ENCODE assay signal across 8 cellular contexts in the genomic region with DNA sequence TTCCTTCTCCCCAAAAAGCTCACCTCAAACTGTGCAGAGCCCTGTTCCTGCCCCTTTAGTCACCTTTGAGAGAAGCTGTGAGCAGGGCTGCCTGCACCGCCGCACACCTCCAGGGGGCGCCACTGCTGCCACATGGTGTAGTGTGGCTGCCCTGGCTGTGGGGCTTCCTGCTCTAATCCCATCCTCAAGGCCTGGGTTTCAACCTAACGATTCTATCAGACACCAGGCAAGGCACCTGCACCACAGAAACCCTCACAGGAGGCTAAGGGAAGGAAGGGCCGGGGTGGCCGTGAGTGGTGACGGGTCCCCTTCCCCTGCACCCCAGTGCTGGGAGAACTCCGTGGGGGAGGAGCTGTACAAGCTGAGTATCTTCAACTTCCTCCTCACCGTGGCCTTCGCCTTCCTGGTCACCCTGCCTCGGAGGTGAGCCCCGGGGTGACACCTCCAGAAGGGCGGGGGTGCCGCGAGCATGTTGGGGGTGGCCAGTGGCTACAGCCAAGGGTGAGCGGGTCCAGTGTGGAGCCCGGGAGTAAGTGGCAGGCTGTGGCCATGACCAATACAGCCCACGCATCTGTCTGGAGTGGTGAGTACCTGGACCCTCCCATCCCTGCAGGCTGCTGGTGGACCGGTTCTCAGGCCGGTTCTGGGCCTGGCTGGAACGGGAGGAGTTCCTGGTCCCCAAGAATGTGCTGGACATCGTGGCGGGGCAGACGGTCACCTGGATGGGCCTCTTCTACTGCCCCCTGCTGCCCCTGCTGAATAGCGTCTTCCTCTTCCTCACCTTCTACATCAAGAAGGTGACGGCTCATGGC. TPM values are rescaled to one million over a fixed set of nuclear protein-coding genes. Genes with fewer than 3 reads are reported as not detected.
DNase-seq lines count a peak whose midpoint lies in the region; ATAC-seq and TF ChIP-seq lines count a peak whose summit lies in the region.

No MANE protein-coding gene starts in this region.

- no peaks in the 10 kb centered on the region for H3K27me3 Mint-ChIP-seq in CD4-positive, alpha-beta T cell
- H3K27me3 Mint-ChIP-seq in activated T-helper 17 cell treated with anti-CD3 and anti-CD28 coated beads, Interleukin-2, amount 50 U/mL, for 72 hours: no peaks in the 10 kb centered on the region

- H3K4me3 Mint-ChIP-seq in CD4-positive, alpha-beta T cell: peak overlapping the region; percentile 86
- peak overlapping the region; percentile 46 for H3K4me3 Mint-ChIP-seq in activated T-helper 17 cell treated with anti-CD3 and anti-CD28 coated beads, Interleukin-2, amount 50 U/mL, for 72 hours

- no peaks in the 10 kb centered on the region for H3K9me3 Mint-ChIP-seq in CD4-positive, alpha-beta T cell
- H3K9me3 Mint-ChIP-seq in activated T-helper 17 cell treated with anti-CD3 and anti-CD28 coated beads, Interleukin-2, amount 50 U/mL, for 72 hours: no peaks in the 10 kb centered on the region

- no peak for ATAC-seq in CD4-positive, alpha-beta T cell (ENCODE audit: poor library complexity)
- no peak for ATAC-seq in activated T-helper 17 cell treated with anti-CD3 and anti-CD28 coated beads, Interleukin-2, amount 50 U/mL, for 72 hours (replicated peaks)
- no peak for ATAC-seq in lung (ENCODE audit: insufficient read depth, low FRiP score)

- CTCF ChIA-PET in CD4-positive, alpha-beta T cell (lab: Charles Lee): interaction anchor here (0.9 to 7.4 kb wide), 10 partner anchors 10 to 181 kb away, joined by 3 to 49 read pairs (median 4); no protein-coding TSS in a partner anchor

- POLR2A ChIA-PET in CD4-positive, alpha-beta T cell (lab: Charles Lee): interaction anchor here (0.6 to 16.9 kb wide), 5 partner anchors 12 to 45 kb away, joined by 3 to 766 read pairs (median 32); a partner anchor contains a TSS

- WGBS in lung, 2 donors: 36 to 58% methylated on average over 24 to 26 of the region's 26 CpGs

- no peak overlapping the region for H3K4me3 ChIP-seq in lung

- H3K27ac Mint-ChIP-seq in CD4-positive, alpha-beta T cell: peak overlapping the region; percentile 81
- peak overlapping the region; percentile 56 for H3K27ac Mint-ChIP-seq in activated T-helper 17 cell treated with anti-CD3 and anti-CD28 coated beads, Interleukin-2, amount 50 U/mL, for 72 hours

- intact Hi-C loops in CD4-positive, alpha-beta T cell (cut with DNase I, micrococcal nuclease): loop anchor here in 1 of 2 experiments (10.0 kb wide), 1 partner anchor 693 kb away; no protein-coding TSS in a partner anchor

- H3K4me1 ChIP-seq in lung (ENCODE audit: control insufficient read depth in 2 of 2, insufficient read depth in 2 of 2, low read length in 2 of 2): peaks cover 0 to 14% of the 10 kb centered on the region in 2 donors

- DNase-seq in CD4-positive, alpha-beta T cell: peak in 5 of 10 experiments; percentile 40 to 61 (median 51)
- DNase-seq in Kasumi-1 (lab: John Stamatoyannopoulos, UW) (peak; percentile 42 to 78), lung (ENCODE audit: low spot score) (peak; percentile 35), NCI-H1048 (lab: John Stamatoyannopoulos, UW) (no peak), pons (ENCODE audit: low spot score) (no peak), NCI-H226 (no peak), NCI-H1694 treated with DMSO at 0.1 percent for 48 hours (lab: John Stamatoyannopoulos, UW) (no peak)

- peak overlapping the region; percentile 47 for H3K27ac ChIP-seq in CD4-positive, alpha-beta T cell (ENCODE audit: low read depth, low read length)
- H3K27ac ChIP-seq in lung (ENCODE audit: low read depth in 1 of 2, low read length in 1 of 2): no peak overlapping the region

- peaks cover 86% of the 10 kb centered on the region for H3K4me1 Mint-ChIP-seq in CD4-positive, alpha-beta T cell (ENCODE audit: low read depth)
- H3K4me1 Mint-ChIP-seq in activated T-helper 17 cell treated with anti-CD3 and anti-CD28 coated beads, Interleukin-2, amount 50 U/mL, for 72 hours: peaks cover 34% of the 10 kb centered on the region

- peaks cover 86% of the 10 kb centered on the region for H3K36me3 Mint-ChIP-seq in CD4-positive, alpha-beta T cell (ENCODE audit: low read depth)
- H3K36me3 Mint-ChIP-seq in activated T-helper 17 cell treated with anti-CD3 and anti-CD28 coated beads, Interleukin-2, amount 50 U/mL, for 72 hours (ENCODE audit: low read depth): peaks cover 87% of the 10 kb centered on the region

- no peaks in the 10 kb centered on the region for H3K27me3 ChIP-seq in CD4-positive, alpha-beta T cell (ENCODE audit: control insufficient read depth, insufficient read depth, low read length)
- no peaks in the 10 kb centered on the region for H3K27me3 ChIP-seq in lung (ENCODE audit: control insufficient read depth, insufficient read depth)

- no peaks in the 10 kb centered on the region for H3K9me3 ChIP-seq in CD4-positive, alpha-beta T cell (ENCODE audit: control insufficient read depth, low read length)
- no peaks in the 10 kb centered on the region for H3K9me3 ChIP-seq in lung (ENCODE audit: control insufficient read depth in 2 of 2, insufficient read depth in 1 of 2, low read length in 1 of 2)

- H3K36me3 ChIP-seq in lung (ENCODE audit: control insufficient read depth in 2 of 2, insufficient read depth in 2 of 2, low read length in 2 of 2): peaks cover 0 to 2% of the 10 kb centered on the region in 2 donors

- peak; percentile 67 for TF ChIP-seq CTCF in CD4-positive, alpha-beta T cell (IDR thresholded peaks at IDR 0.05)
- TF ChIP-seq CTCF in lung (IDR thresholded peaks at IDR 0.05; ENCODE audit: control extremely low read depth, extremely low read depth): no peak

RNA-seq across cellular contexts. Expression of a gene that starts 7.0 kb away (rescaled TPM):
- 100 to 1,000 TPM; 567 to 577 TPM for total RNA-seq in CD4-positive, alpha-beta T cell
- total RNA-seq in activated T-helper 17 cell treated with anti-CD3 and anti-CD28 coated beads, Interleukin-2, amount 50 U/mL, for 72 hours: 100 to 1,000 TPM; 126 to 250 TPM
- 10 to 100 TPM; 15.5 to 28.1 TPM for total RNA-seq in lung
- polyA plus RNA-seq in lung: 10 to 100 TPM; 15.7 to 21.2 TPM

RNA-seq across cellular contexts. Expression of a gene that starts 8.6 kb away (rescaled TPM):
- not detected for total RNA-seq in CD4-positive, alpha-beta T cell
- under 1 TPM; 0.67 to 0.82 TPM for total RNA-seq in activated T-helper 17 cell treated with anti-CD3 and anti-CD28 coated beads, Interleukin-2, amount 50 U/mL, for 72 hours
- total RNA-seq in lung: 1 to 10 TPM in 1 of 2 donors, not detected in 1; 2.8 TPM
- polyA plus RNA-seq in lung: under 1 TPM; 0.05 to 0.20 TPM

RNA-seq across cellular contexts. Expression of a gene that starts 9.0 kb away (rescaled TPM):
- total RNA-seq in CD4-positive, alpha-beta T cell: 100 to 1,000 TPM; 645 to 659 TPM
- 100 to 1,000 TPM; 165 to 351 TPM for total RNA-seq in activated T-helper 17 cell treated with anti-CD3 and anti-CD28 coated beads, Interleukin-2, amount 50 U/mL, for 72 hours
- 100 to 1,000 TPM in 1 of 2 donors, 10 to 100 TPM in 1; 75.7 to 166 TPM for total RNA-seq in lung
- 100 to 1,000 TPM in 1 of 2 donors, 10 to 100 TPM in 1; 88.4 to 109 TPM for polyA plus RNA-seq in lung

RNA-seq across cellular contexts. Expression of a gene that starts 30.8 kb away (rescaled TPM):
- total RNA-seq in CD4-positive, alpha-beta T cell: 10 to 100 TPM; 34.9 to 41.3 TPM
- total RNA-seq in activated T-helper 17 cell treated with anti-CD3 and anti-CD28 coated beads, Interleukin-2, amount 50 U/mL, for 72 hours: 100 to 1,000 TPM in 1 of 2 donors, 10 to 100 TPM in 1; 90.4 to 118 TPM
- total RNA-seq in lung: 100 to 1,000 TPM; 111 to 188 TPM
- polyA plus RNA-seq in lung: 100 to 1,000 TPM; 188 to 212 TPM

RNA-seq across cellular contexts. Expression of a gene that starts 49.3 kb away (rescaled TPM):
- under 1 TPM; 0.78 to 0.88 TPM for total RNA-seq in CD4-positive, alpha-beta T cell
- total RNA-seq in activated T-helper 17 cell treated with anti-CD3 and anti-CD28 coated beads, Interleukin-2, amount 50 U/mL, for 72 hours: 100 to 1,000 TPM; 149 to 181 TPM
- total RNA-seq in lung: 1 to 10 TPM; 7.9 to 9.2 TPM
- 10 to 100 TPM; 11.5 to 14.9 TPM for polyA plus RNA-seq in lung

Comparison
In these comparisons a context has a peak if more than half of its experiments do, and no peak if none do; other contexts are left out.
1. DNase-seq: peak in Kasumi-1 (2 of 2) and lung (single experiment); none in NCI-H1048 (single experiment), pons (single experiment), NCI-H226 (single experiment) and NCI-H1694 treated with DMSO at 0.1 percent for 48 hours (single experiment).
2. RNA of a gene that starts 7.0 kb away (total RNA-seq): 567 to 577 TPM in CD4-positive, alpha-beta T cell and 126 to 250 TPM in activated T-helper 17 cell treated with anti-CD3 and anti-CD28 coated beads, Interleukin-2, amount 50 U/mL, for 72 hours; 15.5 to 28.1 TPM in lung; every median in the first group is over 4 times any median in the second.